In the genomic region with DNA sequence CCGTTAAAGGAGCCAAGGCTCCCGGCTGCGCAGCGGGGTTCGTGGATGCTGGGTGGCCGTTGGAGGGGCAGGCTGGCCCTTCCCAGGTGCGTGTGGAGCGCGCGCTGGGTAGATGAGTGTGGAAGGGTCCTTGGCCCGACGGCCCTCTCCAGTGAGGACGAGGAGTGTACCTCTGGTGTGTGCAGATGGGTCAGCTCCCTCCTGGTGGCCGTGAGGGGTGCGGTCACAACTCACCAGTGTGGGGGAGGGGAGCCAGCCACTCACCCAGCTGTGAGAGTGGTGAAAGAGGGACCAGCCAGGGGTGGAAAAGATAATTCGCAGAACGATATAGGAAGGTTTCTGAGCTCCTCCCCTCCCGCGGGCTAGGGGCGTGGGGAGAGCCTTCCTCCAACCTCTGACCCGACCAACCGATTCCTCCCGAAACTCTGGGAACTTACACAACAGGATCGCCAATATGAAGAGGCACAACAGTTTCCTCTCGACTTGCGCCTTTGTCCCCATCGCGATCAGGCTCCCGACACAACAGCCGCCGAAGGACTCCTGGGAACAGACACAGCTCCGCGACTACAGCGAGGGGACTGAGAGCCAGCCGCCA, we compare ENCODE assay signal across 8 cellular contexts. TPM values are rescaled to one million over a fixed set of nuclear protein-coding genes. Genes with fewer than 3 reads are reported as not detected.
A peak's percentile ranks its signal among the peaks of the same experiment; 100 is the strongest.
DNase-seq lines count a peak whose midpoint lies in the region; ATAC-seq and TF ChIP-seq lines count a peak whose summit lies in the region.

Gene F11R, minus strand, starts transcription at position 580 of the 595 bp plus-strand sequence. Its CDS starts 79 bp downstream, at position 501.

- intact Hi-C loops in CD14-positive monocyte (cut with micrococcal nuclease) (loop anchor here in 1 of 2 donors (1.0 kb wide), 1 partner anchor 24 kb away; no protein-coding TSS in a partner anchor), psoas muscle (cut with DNase I) (no loop called here)

- H3K4me3 Mint-ChIP-seq in CD14-positive monocyte: peak within 1 kb of the TSS; percentile 93 to 95

- peak; percentile 30 for TF ChIP-seq CTCF in CD14-positive monocyte (IDR thresholded peaks at IDR 0.05)
- peak in 1 of 2 donors; percentile 32 for TF ChIP-seq CTCF in right atrium auricular region (IDR thresholded peaks at IDR 0.05)
- peak; percentile 7 for TF ChIP-seq CTCF in psoas muscle (IDR thresholded peaks at IDR 0.05)

- H3K4me3 ChIP-seq in right atrium auricular region (peak within 1 kb of the TSS; percentile 52 to 68), psoas muscle (peak within 1 kb of the TSS; percentile 70)

- peaks cover 3 to 8% of the 10 kb centered on the region in 2 donors for H3K36me3 Mint-ChIP-seq in CD14-positive monocyte

- H3K27ac ChIP-seq in right atrium auricular region: peak within 1 kb of the TSS; percentile 58 to 82
- peak within 1 kb of the TSS; percentile 62 for H3K27ac ChIP-seq in psoas muscle

- ATAC-seq in GM18499 (IDR thresholded peaks at IDR 0.05; ENCODE audit: insufficient read depth, unreplicated experiment) (peak; percentile 7), HG02970 (IDR thresholded peaks at IDR 0.05; ENCODE audit: low FRiP score, unreplicated experiment) (peak; percentile 35), psoas muscle (peak; percentile 28 to 78 (median 62))

- peak; percentile 55 for DNase-seq in CD14-positive monocyte (ENCODE audit: low spot score)
- peak; percentile 58 for DNase-seq in NCI-H2196 treated with DMSO at 0.1 percent for 48 hours (lab: John Stamatoyannopoulos, UW; ENCODE audit: unreplicated experiment)
- peak; percentile 62 for DNase-seq in amniotic epithelial cell (ENCODE audit: low read depth)
- DNase-seq in right atrium auricular region (ENCODE audit: low spot score): no peak
- peak; percentile 23 to 53 for DNase-seq in psoas muscle
- DNase-seq in NAMALWA (ENCODE audit: low spot score): no peak

- no peaks in the 10 kb centered on the region for H3K36me3 ChIP-seq in right atrium auricular region
- no peaks in the 10 kb centered on the region for H3K36me3 ChIP-seq in psoas muscle (ENCODE audit: insufficient read depth in 1 of 2, low read depth in 1 of 2)

- H3K27ac Mint-ChIP-seq in CD14-positive monocyte: peak within 1 kb of the TSS; percentile 73 to 96 (median 92)

- H3K9me3 ChIP-seq in right atrium auricular region (no peaks in the 10 kb centered on the region), psoas muscle (no peaks in the 10 kb centered on the region)

- H3K27me3 Mint-ChIP-seq in CD14-positive monocyte (ENCODE audit: low read depth in 3 of 3): peaks cover 1 to 12% (median 2%) of the 10 kb centered on the region in 3 donors

- WGBS in psoas muscle, 3 donors: 7 to 19% (median 12%) methylated on average over 34 to 35 of the region's 35 CpGs

- H3K4me1 Mint-ChIP-seq in CD14-positive monocyte: peaks cover 55% of the 10 kb centered on the region

- peaks cover 0 to 2% (median 0%) of the 10 kb centered on the region in 7 donors for H3K9me3 Mint-ChIP-seq in CD14-positive monocyte

- H3K27me3 ChIP-seq in right atrium auricular region (no peaks in the 10 kb centered on the region), psoas muscle (ENCODE audit: insufficient read depth in 3 of 3, low read length in 2 of 3) (peaks cover 0 to 49% (median 3%) of the 10 kb centered on the region in 3 donors)

- peaks cover 0 to 22% of the 10 kb centered on the region in 2 donors for H3K4me1 ChIP-seq in right atrium auricular region
- H3K4me1 ChIP-seq in psoas muscle: peaks cover 6% of the 10 kb centered on the region

RNA-seq across cellular contexts. Expression of gene F11R, which starts in this region (rescaled TPM):
- polyA plus RNA-seq in CD14-positive monocyte (10 to 100 TPM; 35.9 to 58.0 TPM), psoas muscle (1 to 10 TPM; 2.9 to 5.2 (median 3.6) TPM)
- total RNA-seq in right atrium auricular region (10 to 100 TPM; 11.2 to 26.2 TPM), psoas muscle (10 to 100 TPM in 1 of 4 donors, 1 to 10 TPM in 3; 5.1 to 13.8 (median 8.6) TPM)

Comparison
In these comparisons a context has a peak if more than half of its experiments do, and no peak if none do; other contexts are left out.
1. RNA of gene F11R (polyA plus RNA-seq): 35.9 to 58.0 TPM in CD14-positive monocyte; 2.9 to 5.2 TPM in psoas muscle; every median in the first group is over 4 times any median in the second.
2. DNase-seq: peak in CD14-positive monocyte (single experiment), NCI-H2196 treated with DMSO at 0.1 percent for 48 hours (single experiment), amniotic epithelial cell (single experiment) and psoas muscle (2 of 2); none in right atrium auricular region (single experiment) and NAMALWA (single experiment).
3. ATAC-seq: peak in every context shown above with its lines; median percentile 62 in psoas muscle; 35 in HG02970; 7 in GM18499.